8 cellular contexts compared by ENCODE assay signal in genomic region chr5:122195784-122196394, GRCh38.
DNase-seq lines count a peak whose midpoint lies in the region; ATAC-seq and TF ChIP-seq lines count a peak whose summit lies in the region.

No MANE protein-coding gene starts in this region.

- DNase-seq in NCI-H146 (lab: John Stamatoyannopoulos, UW) = peak; percentile 35
- peak; percentile 68 for DNase-seq in SW480 (ENCODE audit: low spot score)
- peak; percentile 62 for DNase-seq in globus pallidus (ENCODE audit: low spot score)
- DNase-seq in smooth muscle cell of the brain vasculature (ENCODE audit: low read depth, low spot score) = peak; percentile 50
- no peak for DNase-seq in lower leg skin (ENCODE audit: low spot score in 2 of 2)
- DNase-seq in effector memory CD8-positive, alpha-beta T cell = no peak

- H3K9me3 Mint-ChIP-seq in effector memory CD8-positive, alpha-beta T cell = peaks cover 0 to 3% of the 10 kb centered on the region in 2 donors

- H3K36me3 Mint-ChIP-seq in effector memory CD8-positive, alpha-beta T cell (ENCODE audit: insufficient read depth) = peaks cover 2% of the 10 kb centered on the region

- H3K27ac Mint-ChIP-seq in effector memory CD8-positive, alpha-beta T cell = no peak overlapping the region

- TF ChIP-seq POLR2A in lower leg skin (IDR thresholded peaks at IDR 0.05) = no peak

- peak; percentile 50 for TF ChIP-seq CTCF in GM12873 (IDR thresholded peaks at IDR 0.05; ENCODE audit: insufficient read depth, low read depth, low read length, missing control alignments)
- no peak for TF ChIP-seq CTCF in lower leg skin (IDR thresholded peaks at IDR 0.05)

- 29% methylated on average over 3 of the region's 3 CpGs for WGBS in lower leg skin, 2 donors

- ATAC-seq in HG02798 (IDR thresholded peaks at IDR 0.05; ENCODE audit: poor library complexity, unreplicated experiment) = no peak
- no peak for ATAC-seq in effector memory CD8-positive, alpha-beta T cell (replicated peaks)

- H3K4me1 Mint-ChIP-seq in effector memory CD8-positive, alpha-beta T cell (ENCODE audit: low read depth in 2 of 2) = no peaks in the 10 kb centered on the region

- H3K4me3 Mint-ChIP-seq in effector memory CD8-positive, alpha-beta T cell = no peak overlapping the region

- no peak overlapping the region for H3K4me3 ChIP-seq in lower leg skin (ENCODE audit: low read depth, poor library complexity, severe bottlenecking)

- intact Hi-C loops in lower leg skin (cut with DNase I; ENCODE audit: low total_unique reads) = loop anchor here (5.0 kb wide), 1 partner anchor 221 kb away; no protein-coding TSS in a partner anchor

- peaks cover 5 to 14% of the 10 kb centered on the region in 2 donors for H3K27me3 Mint-ChIP-seq in effector memory CD8-positive, alpha-beta T cell

Comparison
In these comparisons a context has a peak if more than half of its experiments do, and no peak if none do; other contexts are left out.
1. DNase-seq: peak in NCI-H146 (single experiment), SW480 (single experiment), globus pallidus (single experiment) and smooth muscle cell of the brain vasculature (single experiment); none in lower leg skin (0 of 2) and effector memory CD8-positive, alpha-beta T cell (0 of 3).